Comparison of ENCODE assay signal across 21 cellular contexts in the genomic region with DNA sequence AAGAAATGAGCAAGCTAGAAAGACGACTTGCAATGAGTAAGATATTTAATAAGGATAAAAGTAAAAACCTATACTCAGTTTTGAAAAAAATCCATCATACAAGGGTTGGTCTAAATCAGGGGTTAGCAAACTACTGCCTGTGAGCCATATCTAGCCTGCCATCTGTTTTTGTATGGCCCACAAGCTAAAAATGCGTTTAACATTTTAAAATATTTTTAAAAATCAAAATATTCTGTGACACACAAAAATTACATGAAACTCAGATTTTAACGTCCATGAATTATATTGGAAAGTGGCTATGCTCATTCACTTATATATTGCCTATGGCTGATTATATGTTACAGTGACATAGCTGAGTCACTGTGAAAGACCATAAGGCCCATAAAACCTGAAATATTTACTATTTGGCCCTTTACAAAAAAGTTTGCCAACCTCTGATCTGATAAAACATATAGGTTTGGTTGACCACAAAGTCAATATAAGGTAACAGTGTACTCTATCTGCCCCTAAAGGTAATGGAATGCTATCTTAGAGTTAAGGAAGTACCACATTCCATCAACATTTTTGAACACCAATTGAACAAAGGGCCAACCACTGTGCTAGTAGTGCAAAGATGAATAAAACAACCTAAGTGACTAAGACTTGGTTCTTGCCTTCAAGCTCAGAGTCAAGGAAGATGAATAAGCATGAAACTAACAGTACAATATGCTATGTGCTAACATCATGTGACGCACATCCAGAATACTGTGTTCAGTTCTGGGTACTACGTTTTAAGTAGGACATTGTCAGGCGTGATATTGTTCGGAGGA. TPM values are rescaled to one million over a fixed set of nuclear protein-coding genes. Genes with fewer than 3 reads are reported as not detected.
A peak's percentile ranks its signal among the peaks of the same experiment; 100 is the strongest.
DNase-seq lines count a peak whose midpoint lies in the region; ATAC-seq and TF ChIP-seq lines count a peak whose summit lies in the region.
"Had no signal": no experiment of that assay in that cellular context is flagged by ENCODE, and none has a peak within 500 bp of the region (broad histone marks: within the 10 kb centered on the region; RNA-seq: fewer than 3 reads in every experiment).

No MANE protein-coding gene starts in this region.

- no peaks in the 10 kb centered on the region; the same call in 1 of the 2 replicates for H3K79me2 ChIP-seq in H9 (ENCODE audit: insufficient read depth, low read length)

- H2BK20ac ChIP-seq in H9 (ENCODE audit: low read depth, low read length, poor library complexity, severe bottlenecking) = no peak overlapping the region

- H3K4me1 ChIP-seq in H9 (ENCODE audit: insufficient read depth, low read length) (no peaks in the 10 kb centered on the region), foreskin keratinocyte (peaks cover 9% of the 10 kb centered on the region)

- no peak overlapping the region for H3K23ac ChIP-seq in H9 (ENCODE audit: insufficient read length, low read depth, low read length)

- no peaks in the 10 kb centered on the region for H3K9me3 ChIP-seq in H9 (ENCODE audit: control insufficient read depth, low read depth, low read length)
- H3K9me3 ChIP-seq: thyroid gland had no signal

- no peaks in the 10 kb centered on the region for H4K20me1 ChIP-seq in H9 (ENCODE audit: control insufficient read depth, insufficient read depth, insufficient read length)

- ATAC-seq in activated CD4-positive, alpha-beta T cell treated with anti-CD3 and anti-CD28 coated beads for 36 hours = peak; percentile 38
- ATAC-seq in foreskin keratinocyte (peak; percentile 30), HG03378 (IDR thresholded peaks at IDR 0.05; ENCODE audit: unreplicated experiment) (no peak)
- ATAC-seq: Panc1 had no signal

- no peak overlapping the region for H2AK5ac ChIP-seq in H9 (ENCODE audit: insufficient read length, low read length)

- H3K27me3 Mint-ChIP-seq in activated CD4-positive, alpha-beta T cell treated with anti-CD3 and anti-CD28 coated beads for 36 hours = no peaks in the 10 kb centered on the region
- no peaks in the 10 kb centered on the region for H3K27me3 Mint-ChIP-seq in activated CD4-positive, alpha-beta T cell treated with anti-CD3 and anti-CD28 coated beads, Interleukin-2, amount 10 ng/mL, durations not matched to agents 7 days and 5 days
- H3K27me3 Mint-ChIP-seq in H9 (ENCODE audit: low read depth) = no peaks in the 10 kb centered on the region; the same call in 1 of the 2 replicates
- no peaks in the 10 kb centered on the region for H3K27me3 Mint-ChIP-seq in activated T-helper 2 cell treated with anti-CD3 and anti-CD28 coated beads, Interferon-gamma antibody, Interleukin-2, Interleukin-4, amounts not matched to agents 10 μg/mL and 5 μg/mL and 100 μg/mL, durations not matched to agents 14 hours and 24 hours and 36 hours (ENCODE audit: low read depth)

- no peak overlapping the region for H2BK120ac ChIP-seq in H9 (ENCODE audit: low read depth, low read length, poor library complexity, severe bottlenecking)

- TF ChIP-seq CTCF in H9 (conservative IDR thresholded peaks at IDR 0.05) (no peak), foreskin keratinocyte (conservative IDR thresholded peaks at IDR 0.05) (no peak)

- peak overlapping the region; percentile 23 for H3K27ac Mint-ChIP-seq in activated CD4-positive, alpha-beta T cell treated with anti-CD3 and anti-CD28 coated beads for 36 hours
- H3K27ac Mint-ChIP-seq in activated CD4-positive, alpha-beta T cell treated with anti-CD3 and anti-CD28 coated beads, Interleukin-2, amount 10 ng/mL, durations not matched to agents 7 days and 5 days = no peak overlapping the region
- H3K27ac Mint-ChIP-seq in H9 = 0 out of 7 replicates have a peak overlapping the region, but pooled peaks of 1 of the 3 experiments have one; percentile 11
- peak overlapping the region; percentile 59 for H3K27ac Mint-ChIP-seq in activated T-helper 2 cell treated with anti-CD3 and anti-CD28 coated beads, Interferon-gamma antibody, Interleukin-2, Interleukin-4, amounts not matched to agents 10 μg/mL and 5 μg/mL and 100 μg/mL, durations not matched to agents 14 hours and 24 hours and 36 hours

- intact Hi-C loops in activated CD4-positive, alpha-beta T cell treated with anti-CD3 and anti-CD28 coated beads for 36 hours (cut with DNase I, micrococcal nuclease) = loop anchor here (1.0 to 2.0 kb wide), 2 partner anchors 22 to 24 kb away; no protein-coding TSS in a partner anchor
- intact Hi-C loops in activated T-helper 2 cell treated with anti-CD3 and anti-CD28 coated beads, Interferon-gamma antibody, Interleukin-2, Interleukin-4, amounts not matched to agents 10 μg/mL and 5 μg/mL and 100 μg/mL, durations not matched to agents 14 hours and 24 hours and 36 hours (cut with micrococcal nuclease) = loop anchor here (10.0 kb wide), 1 partner anchor 462 kb away; the partner anchor contains the start of gene SSBP3

- H3T11ph ChIP-seq in H9 (ENCODE audit: low read length) = no peak overlapping the region

- no peak overlapping the region for H3K27ac ChIP-seq in H9 (ENCODE audit: insufficient read length, low read depth, low read length)
- peak overlapping the region; percentile 5 for H3K27ac ChIP-seq in foreskin keratinocyte
- H3K27ac ChIP-seq: hepatocyte, thyroid gland, WERI-Rb-1 had no signal

- no CpG with 5 or more reads among the region's 7 CpGs for WGBS in H9 (ENCODE audit: extremely low coverage, insufficient read length, low lambda C conversion rate)

- H4K5ac ChIP-seq in H9 (ENCODE audit: insufficient read length, low read depth, low read length) = no peak overlapping the region

- H2BK15ac ChIP-seq in H9 (ENCODE audit: low read depth, low read length) = no peak overlapping the region

- H3K27me3 ChIP-seq in H9 (ENCODE audit: insufficient read depth, low read length) (no peaks in the 10 kb centered on the region), foreskin keratinocyte (no peaks in the 10 kb centered on the region)
- H3K27me3 ChIP-seq: hepatocyte, thyroid gland had no signal

- no peak overlapping the region for H3K14ac ChIP-seq in H9 (ENCODE audit: insufficient read depth, low read length)

- peaks cover 27% of the 10 kb centered on the region for H3K36me3 Mint-ChIP-seq in activated CD4-positive, alpha-beta T cell treated with anti-CD3 and anti-CD28 coated beads for 36 hours (ENCODE audit: low read depth)
- peaks cover 46% of the 10 kb centered on the region for H3K36me3 Mint-ChIP-seq in activated CD4-positive, alpha-beta T cell treated with anti-CD3 and anti-CD28 coated beads, Interleukin-2, amount 10 ng/mL, durations not matched to agents 7 days and 5 days (ENCODE audit: low read depth)
- peaks cover 2 to 15% (median 4%) of the 10 kb centered on the region in 3 experiments; a peak in 5 of 7 replicates for H3K36me3 Mint-ChIP-seq in H9 (ENCODE audit: insufficient read depth in 1 of 3, low read depth in 3 of 3)
- peaks cover 51% of the 10 kb centered on the region for H3K36me3 Mint-ChIP-seq in activated T-helper 2 cell treated with anti-CD3 and anti-CD28 coated beads, Interferon-gamma antibody, Interleukin-2, Interleukin-4, amounts not matched to agents 10 μg/mL and 5 μg/mL and 100 μg/mL, durations not matched to agents 14 hours and 24 hours and 36 hours (ENCODE audit: low read depth)

- no peak overlapping the region for H3K56ac ChIP-seq in H9 (ENCODE audit: insufficient read length, low read depth, low read length)

- H3K4me3 Mint-ChIP-seq in activated CD4-positive, alpha-beta T cell treated with anti-CD3 and anti-CD28 coated beads for 36 hours = peak overlapping the region; percentile 9
- no peak overlapping the region for H3K4me3 Mint-ChIP-seq in activated CD4-positive, alpha-beta T cell treated with anti-CD3 and anti-CD28 coated beads, Interleukin-2, amount 10 ng/mL, durations not matched to agents 7 days and 5 days
- H3K4me3 Mint-ChIP-seq in H9 = no peak overlapping the region; a peak in 1 of 5 replicates
- H3K4me3 Mint-ChIP-seq in activated T-helper 2 cell treated with anti-CD3 and anti-CD28 coated beads, Interferon-gamma antibody, Interleukin-2, Interleukin-4, amounts not matched to agents 10 μg/mL and 5 μg/mL and 100 μg/mL, durations not matched to agents 14 hours and 24 hours and 36 hours (ENCODE audit: low read depth) = peak overlapping the region; percentile 43

- no peak overlapping the region for H2BK5ac ChIP-seq in H9 (ENCODE audit: insufficient read length, low read length)

- H3K4me2 ChIP-seq in H9 (ENCODE audit: insufficient read depth, insufficient read length, low read length) = peak overlapping the region; percentile 1
- H3K4me2 ChIP-seq: hepatocyte had no signal

- H3K4me1 Mint-ChIP-seq in activated CD4-positive, alpha-beta T cell treated with anti-CD3 and anti-CD28 coated beads for 36 hours = peaks cover 45% of the 10 kb centered on the region
- H3K4me1 Mint-ChIP-seq in activated CD4-positive, alpha-beta T cell treated with anti-CD3 and anti-CD28 coated beads, Interleukin-2, amount 10 ng/mL, durations not matched to agents 7 days and 5 days = peaks cover 48% of the 10 kb centered on the region
- H3K4me1 Mint-ChIP-seq in H9 = peaks cover 24 to 30% of the 10 kb centered on the region in 2 experiments
- H3K4me1 Mint-ChIP-seq in activated T-helper 2 cell treated with anti-CD3 and anti-CD28 coated beads, Interferon-gamma antibody, Interleukin-2, Interleukin-4, amounts not matched to agents 10 μg/mL and 5 μg/mL and 100 μg/mL, durations not matched to agents 14 hours and 24 hours and 36 hours (ENCODE audit: low read depth) = peaks cover 40% of the 10 kb centered on the region

- H3K4ac ChIP-seq in H9 (ENCODE audit: low read depth, low read length) = no peak overlapping the region

- no peak overlapping the region for H2BK12ac ChIP-seq in H9 (ENCODE audit: insufficient read length, low read depth, low read length)

- H3K23me2 ChIP-seq in H9 (ENCODE audit: insufficient read length, low read depth, low read length, poor library complexity, severe bottlenecking) = peaks cover 13% of the 10 kb centered on the region

- POLR2A ChIA-PET in activated CD4-positive, alpha-beta T cell treated with anti-CD3 and anti-CD28 coated beads for 36 hours (lab: Charles Lee) = interaction anchor here (0.6 to 0.7 kb wide), 2 partner anchors 10 to 748 kb away, joined by 4 to 5 read pairs; no protein-coding TSS in a partner anchor
- POLR2A ChIA-PET in activated CD4-positive, alpha-beta T cell treated with anti-CD3 and anti-CD28 coated beads, Interleukin-2, amount 10 ng/mL, durations not matched to agents 7 days and 5 days (lab: Charles Lee) = no interaction called here

- no peak overlapping the region for H3K9ac ChIP-seq in H9 (ENCODE audit: extremely low read depth, insufficient read length, low read length)

- no peak overlapping the region for H3K18ac ChIP-seq in H9 (ENCODE audit: insufficient read length, low read depth, low read length)

- H2AFZ ChIP-seq in H9 (ENCODE audit: low read length) = no peak overlapping the region
- H2AFZ ChIP-seq: hepatocyte had no signal

- H3K9me3 Mint-ChIP-seq in activated CD4-positive, alpha-beta T cell treated with anti-CD3 and anti-CD28 coated beads for 36 hours (ENCODE audit: low read depth) = no peaks in the 10 kb centered on the region
- no peaks in the 10 kb centered on the region for H3K9me3 Mint-ChIP-seq in activated CD4-positive, alpha-beta T cell treated with anti-CD3 and anti-CD28 coated beads, Interleukin-2, amount 10 ng/mL, durations not matched to agents 7 days and 5 days
- no peaks in the 10 kb centered on the region for H3K9me3 Mint-ChIP-seq in H9
- H3K9me3 Mint-ChIP-seq in activated T-helper 2 cell treated with anti-CD3 and anti-CD28 coated beads, Interferon-gamma antibody, Interleukin-2, Interleukin-4, amounts not matched to agents 10 μg/mL and 5 μg/mL and 100 μg/mL, durations not matched to agents 14 hours and 24 hours and 36 hours = no peaks in the 10 kb centered on the region

- no peak overlapping the region for H4K91ac ChIP-seq in H9 (ENCODE audit: insufficient read length, low read depth, low read length)

- no peak overlapping the region for H4K8ac ChIP-seq in H9 (replicated peaks; ENCODE audit: insufficient read length, low read depth, low read length)

- peak; percentile 11 for DNase-seq in activated CD4-positive, alpha-beta T cell treated with anti-CD3 and anti-CD28 coated beads for 36 hours
- DNase-seq in activated CD4-positive, alpha-beta T cell treated with anti-CD3 and anti-CD28 coated beads, Interleukin-2, amount 10 ng/mL, durations not matched to agents 7 days and 5 days = no peak
- DNase-seq in H9 (no peak), foreskin keratinocyte (peak; percentile 63 to 78), HK-2 (ENCODE audit: unreplicated experiment) (no peak), SHP77 (lab: John Stamatoyannopoulos, UW) (no peak)
- DNase-seq in activated T-helper 2 cell treated with anti-CD3 and anti-CD28 coated beads, Interferon-gamma antibody, Interleukin-2, Interleukin-4, amounts not matched to agents 10 μg/mL and 5 μg/mL and 100 μg/mL, durations not matched to agents 14 hours and 24 hours and 36 hours (ENCODE audit: low spot score) = no peak
- DNase-seq: activated CD8-positive, alpha-beta memory T cell treated with anti-CD3 and anti-CD28 coated beads, Interleukin-2, amount 50 U/mL, for 48 hours; aorta; NCI-H1092; NCI-H2107; NCI-H69; occipital lobe; stimulated activated CD4-positive, alpha-beta T cell treated with anti-CD3 and anti-CD28 coated beads, Interleukin-2, amount 100 ng/mL, for 48 hours; thyroid gland; WERI-Rb-1 had no signal

- H3K79me1 ChIP-seq in H9 (ENCODE audit: insufficient read depth, low read depth, low read length, poor library complexity, severe bottlenecking) = no peaks in the 10 kb centered on the region

- CTCF ChIA-PET in activated CD4-positive, alpha-beta T cell treated with anti-CD3 and anti-CD28 coated beads for 36 hours (lab: Charles Lee) = interaction anchor here (0.6 to 1.9 kb wide), 9 partner anchors 14 to 208 kb away, joined by 3 to 8 read pairs (median 3); no protein-coding TSS in a partner anchor
- CTCF ChIA-PET in activated CD4-positive, alpha-beta T cell treated with anti-CD3 and anti-CD28 coated beads, Interleukin-2, amount 10 ng/mL, durations not matched to agents 7 days and 5 days (lab: Charles Lee) = interaction anchor here (1.1 to 3.7 kb wide), 4 partner anchors 12 to 52 kb away, joined by 3 to 13 read pairs (median 4); partner anchors contain the start of gene YIPF1

RNA-seq across cellular contexts. Expression of gene IFT25, which starts 3.1 kb away (rescaled TPM):
- 10 to 100 TPM; 56.6 to 62.0 TPM for total RNA-seq in activated CD4-positive, alpha-beta T cell treated with anti-CD3 and anti-CD28 coated beads for 36 hours
- total RNA-seq in activated CD4-positive, alpha-beta T cell treated with anti-CD3 and anti-CD28 coated beads, Interleukin-2, amount 10 ng/mL, durations not matched to agents 7 days and 5 days = 10 to 100 TPM; 71.8 to 74.3 TPM
- 33.6 and 36.8 TPM in 2 replicates for total RNA-seq in H9 (2021)
- total RNA-seq in activated T-helper 2 cell treated with anti-CD3 and anti-CD28 coated beads, Interferon-gamma antibody, Interleukin-2, Interleukin-4, amounts not matched to agents 10 μg/mL and 5 μg/mL and 100 μg/mL, durations not matched to agents 14 hours and 24 hours and 36 hours = 52.9 and 54.3 TPM in 2 replicates
- total RNA-seq in foreskin keratinocyte = 35.2 and 42.3 TPM in 2 replicates
- polyA plus RNA-seq in foreskin keratinocyte = 49.5 and 55.5 TPM in 2 replicates

RNA-seq across cellular contexts. Expression of gene LRRC42, which starts 3.8 kb away (rescaled TPM):
- 10 to 100 TPM; 25.4 to 31.3 TPM for total RNA-seq in activated CD4-positive, alpha-beta T cell treated with anti-CD3 and anti-CD28 coated beads for 36 hours
- total RNA-seq in activated CD4-positive, alpha-beta T cell treated with anti-CD3 and anti-CD28 coated beads, Interleukin-2, amount 10 ng/mL, durations not matched to agents 7 days and 5 days = 10 to 100 TPM; 19.5 to 19.9 TPM
- total RNA-seq in H9 (2021) = 36.3 and 38.2 TPM in 2 replicates
- 32.4 and 34.9 TPM in 2 replicates for total RNA-seq in activated T-helper 2 cell treated with anti-CD3 and anti-CD28 coated beads, Interferon-gamma antibody, Interleukin-2, Interleukin-4, amounts not matched to agents 10 μg/mL and 5 μg/mL and 100 μg/mL, durations not matched to agents 14 hours and 24 hours and 36 hours
- 53.9 and 71.2 TPM in 2 replicates for total RNA-seq in foreskin keratinocyte
- polyA plus RNA-seq in foreskin keratinocyte = 52.0 and 71.4 TPM in 2 replicates

RNA-seq across cellular contexts. Expression of gene DIO1, which starts 48.4 kb away (rescaled TPM):
- not detected for total RNA-seq in activated CD4-positive, alpha-beta T cell treated with anti-CD3 and anti-CD28 coated beads for 36 hours
- not detected for total RNA-seq in activated CD4-positive, alpha-beta T cell treated with anti-CD3 and anti-CD28 coated beads, Interleukin-2, amount 10 ng/mL, durations not matched to agents 7 days and 5 days
- total RNA-seq in H9 (2021) (not detected in 2 replicates), foreskin keratinocyte (not detected in 2 replicates)
- not detected in 2 replicates for total RNA-seq in activated T-helper 2 cell treated with anti-CD3 and anti-CD28 coated beads, Interferon-gamma antibody, Interleukin-2, Interleukin-4, amounts not matched to agents 10 μg/mL and 5 μg/mL and 100 μg/mL, durations not matched to agents 14 hours and 24 hours and 36 hours
- polyA plus RNA-seq in foreskin keratinocyte = not detected in 2 replicates
- total RNA-seq: aorta, dermis microvascular lymphatic vessel endothelial cell, H4, occipital lobe had no signal
- polyA plus RNA-seq: aorta had no signal

RNA-seq across cellular contexts. Expression of gene YIPF1, which starts 52.8 kb away (rescaled TPM):
- total RNA-seq in activated CD4-positive, alpha-beta T cell treated with anti-CD3 and anti-CD28 coated beads for 36 hours = 10 to 100 TPM; 19.0 to 24.4 TPM
- total RNA-seq in activated CD4-positive, alpha-beta T cell treated with anti-CD3 and anti-CD28 coated beads, Interleukin-2, amount 10 ng/mL, durations not matched to agents 7 days and 5 days = 10 to 100 TPM; 16.3 to 20.6 TPM
- total RNA-seq in H9 (2021) = 29.1 and 33.1 TPM in 2 replicates
- total RNA-seq in activated T-helper 2 cell treated with anti-CD3 and anti-CD28 coated beads, Interferon-gamma antibody, Interleukin-2, Interleukin-4, amounts not matched to agents 10 μg/mL and 5 μg/mL and 100 μg/mL, durations not matched to agents 14 hours and 24 hours and 36 hours = 14.8 and 15.6 TPM in 2 replicates
- 21.8 and 25.7 TPM in 2 replicates for total RNA-seq in foreskin keratinocyte
- polyA plus RNA-seq in foreskin keratinocyte = 22.2 and 22.6 TPM in 2 replicates

Comparison
In these comparisons a context has a peak if more than half of its experiments do, and no peak if none do; other contexts are left out.
1. DNase-seq: peak in activated CD4-positive, alpha-beta T cell treated with anti-CD3 and anti-CD28 coated beads for 36 hours (single experiment) and foreskin keratinocyte (2 of 2); none in activated CD4-positive, alpha-beta T cell treated with anti-CD3 and anti-CD28 coated beads, Interleukin-2, amount 10 ng/mL, durations not matched to agents 7 days and 5 days (single experiment), H9 (single experiment), activated T-helper 2 cell treated with anti-CD3 and anti-CD28 coated beads, Interferon-gamma antibody, Interleukin-2, Interleukin-4, amounts not matched to agents 10 μg/mL and 5 μg/mL and 100 μg/mL, durations not matched to agents 14 hours and 24 hours and 36 hours (single experiment), HK-2 (single experiment) and SHP77 (0 of 2).
2. H3K4me3 Mint-ChIP-seq: peak in activated CD4-positive, alpha-beta T cell treated with anti-CD3 and anti-CD28 coated beads for 36 hours (single experiment) and activated T-helper 2 cell treated with anti-CD3 and anti-CD28 coated beads, Interferon-gamma antibody, Interleukin-2, Interleukin-4, amounts not matched to agents 10 μg/mL and 5 μg/mL and 100 μg/mL, durations not matched to agents 14 hours and 24 hours and 36 hours (single experiment); none in activated CD4-positive, alpha-beta T cell treated with anti-CD3 and anti-CD28 coated beads, Interleukin-2, amount 10 ng/mL, durations not matched to agents 7 days and 5 days (single experiment) and H9 (0 of 2).